1 cellular context compared by ENCODE assay signal in the genomic region with DNA sequence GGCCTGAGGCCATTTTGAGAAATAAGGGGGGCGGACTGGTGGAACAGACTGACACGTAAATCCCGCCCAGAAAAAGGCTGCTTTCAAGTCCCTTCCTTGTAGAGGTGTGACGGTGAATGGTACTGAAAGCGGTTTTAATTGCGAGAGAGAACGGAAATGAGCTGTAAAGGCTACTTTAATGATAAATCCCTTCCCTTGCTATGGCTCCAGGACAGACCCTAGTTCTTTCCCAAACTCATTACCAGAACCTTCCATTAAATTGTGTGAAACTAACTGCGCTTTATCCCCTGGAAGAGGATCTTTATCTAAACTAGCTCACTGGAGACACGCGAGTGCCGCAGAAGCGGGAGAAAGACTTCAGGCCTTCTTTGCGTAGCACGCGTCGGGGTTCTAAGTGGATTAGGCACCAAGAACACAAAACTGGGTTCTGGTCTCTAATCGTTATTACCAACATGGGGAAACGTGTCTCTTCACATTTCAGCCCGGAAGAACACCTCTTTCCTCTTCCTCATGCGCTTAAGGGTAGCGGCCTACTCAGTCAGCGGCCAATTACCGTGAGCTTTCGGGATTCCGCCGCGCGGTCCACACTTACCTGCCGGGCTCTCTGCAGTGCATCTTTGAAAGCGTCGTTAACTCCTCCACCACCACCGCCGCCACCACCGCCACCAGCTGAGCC.
A peak's percentile ranks its signal among the peaks of the same experiment; 100 is the strongest.
TF ChIP-seq lines count a peak whose summit lies in the region.

No MANE protein-coding gene starts in this region.

TF ChIP-seq in IMR-90, 13 proteins besides CTCF, POLR2A, EP300 and RAD21:
- TF ChIP-seq SMC3 (IDR thresholded peaks at IDR 0.05; ENCODE audit: low read depth, low read length): no peak
- TF ChIP-seq MXI1 (IDR thresholded peaks at IDR 0.05; ENCODE audit: borderline replicate concordance, low read depth, low read length): peak; percentile 63; the same call in 1 of the 2 replicates
- TF ChIP-seq CHD1 (IDR thresholded peaks at IDR 0.05; ENCODE audit: low read depth, low read length): peak; percentile 47; the same call in 1 of the 2 replicates
- TF ChIP-seq, protein P1, sequence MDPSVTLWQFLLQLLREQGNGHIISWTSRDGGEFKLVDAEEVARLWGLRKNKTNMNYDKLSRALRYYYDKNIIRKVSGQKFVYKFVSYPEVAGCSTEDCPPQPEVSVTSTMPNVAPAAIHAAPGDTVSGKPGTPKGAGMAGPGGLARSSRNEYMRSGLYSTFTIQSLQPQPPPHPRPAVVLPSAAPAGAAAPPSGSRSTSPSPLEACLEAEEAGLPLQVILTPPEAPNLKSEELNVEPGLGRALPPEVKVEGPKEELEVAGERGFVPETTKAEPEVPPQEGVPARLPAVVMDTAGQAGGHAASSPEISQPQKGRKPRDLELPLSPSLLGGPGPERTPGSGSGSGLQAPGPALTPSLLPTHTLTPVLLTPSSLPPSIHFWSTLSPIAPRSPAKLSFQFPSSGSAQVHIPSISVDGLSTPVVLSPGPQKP (IDR thresholded peaks at IDR 0.05; ENCODE audit: borderline replicate concordance, low read depth, low read length): no peak
- TF ChIP-seq RFX5 (IDR thresholded peaks at IDR 0.05; ENCODE audit: low read depth, low read length): no peak
- TF ChIP-seq MAZ (IDR thresholded peaks at IDR 0.05; ENCODE audit: borderline replicate concordance, low read depth, low read length): no peak
